In the genomic region with DNA sequence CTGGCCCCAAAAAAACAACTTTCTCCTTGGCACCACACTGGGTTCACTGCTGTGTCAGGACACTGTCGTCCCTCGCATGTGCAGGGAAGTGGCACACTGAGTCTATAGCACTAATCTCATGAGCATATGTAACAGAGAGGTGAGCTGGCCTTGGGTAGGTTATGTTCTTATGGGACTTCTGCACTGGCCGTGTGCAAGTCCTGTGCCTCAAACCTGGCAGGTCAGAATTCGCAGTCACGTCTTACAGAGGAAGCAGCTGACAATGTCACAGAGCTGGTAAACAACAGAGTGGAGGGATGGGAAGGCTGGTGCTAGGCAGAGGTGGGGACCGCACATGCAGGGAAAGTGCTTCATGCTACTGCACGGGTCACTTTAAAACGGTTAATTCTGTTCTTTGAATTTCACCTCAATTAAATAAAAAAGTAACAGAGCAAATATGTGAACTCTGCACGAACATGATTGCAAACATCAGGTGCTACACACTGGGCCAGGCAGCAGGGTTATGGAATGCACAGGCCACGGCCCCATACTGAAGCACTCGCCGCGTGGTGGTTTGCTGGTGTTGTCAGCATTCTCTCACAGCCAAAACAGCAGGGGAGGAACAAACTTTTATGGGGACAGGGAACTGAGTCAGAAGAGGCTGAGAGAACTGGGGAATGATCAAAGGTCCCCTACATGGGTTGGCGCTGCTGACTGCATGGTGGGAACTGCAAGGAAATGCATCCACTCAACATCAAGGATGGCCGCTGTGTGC, we compare ENCODE assay signal across 1 cellular context.
TF ChIP-seq lines count a peak whose summit lies in the region.

No MANE protein-coding gene starts in this region.

TF ChIP-seq in H1, 55 proteins besides CTCF, POLR2A, EP300 and RAD21:
- TF ChIP-seq RXRA (IDR thresholded peaks at IDR 0.05; ENCODE audit: insufficient read depth, low read depth, low read length) (no peak), PHF8 (conservative IDR thresholded peaks at IDR 0.05; ENCODE audit: low read depth, low read length) (no peak), BACH1 (IDR thresholded peaks at IDR 0.05; ENCODE audit: low read length) (no peak), KDM5A (IDR thresholded peaks at IDR 0.05; ENCODE audit: low read length) (no peak), SIX5 (IDR thresholded peaks at IDR 0.05; ENCODE audit: low read depth, low read length) (no peak), JUND (IDR thresholded peaks at IDR 0.05; ENCODE audit: low read length) (no peak), SUZ12 (IDR thresholded peaks at IDR 0.05; ENCODE audit: low read length) (no peak), NANOG (IDR thresholded peaks at IDR 0.05; ENCODE audit: insufficient read depth, low read depth, low read length, poor library complexity, severe bottlenecking) (no peak), SP2 (IDR thresholded peaks at IDR 0.05; ENCODE audit: low read length) (no peak)
- TF ChIP-seq, protein P1, sequence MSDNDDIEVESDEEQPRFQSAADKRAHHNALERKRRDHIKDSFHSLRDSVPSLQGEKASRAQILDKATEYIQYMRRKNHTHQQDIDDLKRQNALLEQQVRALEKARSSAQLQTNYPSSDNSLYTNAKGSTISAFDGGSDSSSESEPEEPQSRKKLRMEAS (IDR thresholded peaks at IDR 0.05): no peak
